9 cellular contexts compared by ENCODE assay signal in the genomic region with DNA sequence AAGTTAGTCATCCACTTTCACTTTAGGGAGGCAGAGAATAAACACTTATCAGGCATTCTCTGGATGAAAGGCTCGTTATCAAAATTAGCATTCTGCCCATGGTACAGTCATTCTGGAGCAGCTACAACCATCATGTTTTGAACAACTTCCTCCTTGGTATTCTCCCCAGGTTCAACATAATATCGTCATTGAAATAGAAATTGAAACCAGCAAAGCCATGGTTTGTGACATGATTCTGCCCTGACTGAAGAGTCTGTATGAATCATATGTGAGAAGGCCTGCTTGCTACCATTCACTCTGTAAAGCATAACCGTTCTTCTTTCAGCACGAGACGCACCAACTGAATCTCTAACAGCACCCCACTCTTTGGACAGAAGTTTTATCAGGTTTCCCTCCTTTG.
DNase-seq lines count a peak whose midpoint lies in the region; ATAC-seq lines count a peak whose summit lies in the region.
"Had no signal": no experiment of that assay in that cellular context is flagged by ENCODE, and none has a peak within 500 bp of the region (broad histone marks: within the 10 kb centered on the region; RNA-seq: fewer than 3 reads in every experiment).

No MANE protein-coding gene starts in this region.

- H3K4me3 Mint-ChIP-seq in effector memory CD8-positive, alpha-beta T cell: peak overlapping the region; percentile 66 to 73

- no peaks in the 10 kb centered on the region for H3K9me3 Mint-ChIP-seq in effector memory CD8-positive, alpha-beta T cell

- peak in 1 of 3 experiments; percentile 2 for DNase-seq in effector memory CD8-positive, alpha-beta T cell
- no peak for DNase-seq in SW 1271 (lab: John Stamatoyannopoulos, UW)
- no peak for DNase-seq in NCI-H82 treated with DMSO at 0.1 percent for 48 hours (lab: John Stamatoyannopoulos, UW; ENCODE audit: unreplicated experiment)
- no peak for DNase-seq in activated gamma-delta T cell treated with Interleukin-2 at 50 U/mL for 16 hours
- no peak for DNase-seq in NCI-H510A treated with DMSO at 0.1 percent for 48 hours (lab: John Stamatoyannopoulos, UW)

- no peaks in the 10 kb centered on the region for H3K27me3 Mint-ChIP-seq in effector memory CD8-positive, alpha-beta T cell

- H3K36me3 Mint-ChIP-seq in effector memory CD8-positive, alpha-beta T cell (ENCODE audit: insufficient read depth): no peaks in the 10 kb centered on the region

- H3K27ac Mint-ChIP-seq in effector memory CD8-positive, alpha-beta T cell: peak overlapping the region; percentile 82 to 97

- peaks cover 12 to 20% of the 10 kb centered on the region in 2 donors for H3K4me1 Mint-ChIP-seq in effector memory CD8-positive, alpha-beta T cell (ENCODE audit: low read depth in 2 of 2)

- peak; percentile 99 for ATAC-seq in GM18498 (IDR thresholded peaks at IDR 0.05; ENCODE audit: unreplicated experiment)
- peak; percentile 98 for ATAC-seq in GM21367 (IDR thresholded peaks at IDR 0.05; ENCODE audit: unreplicated experiment)
- peak; percentile 97 for ATAC-seq in HG03442 (IDR thresholded peaks at IDR 0.05; ENCODE audit: unreplicated experiment)
- peak; percentile 92 for ATAC-seq in effector memory CD8-positive, alpha-beta T cell (replicated peaks)
- ATAC-seq: HCT116 had no signal
